6 cellular contexts compared by ENCODE assay signal in genomic region chr12:130258863-130259262, GRCh38.
"Had no signal": no experiment of that assay in that cellular context is flagged by ENCODE, and none has a peak within 500 bp of the region (broad histone marks: within the 10 kb centered on the region; RNA-seq: fewer than 3 reads in every experiment).

No MANE protein-coding gene starts in this region.

- H3K4me3 ChIP-seq: K562 had no signal

- DNase-seq: IMR-90, KBM-7, KG1 had no signal

- ATAC-seq: HepG2, K562 had no signal

- H3K27ac ChIP-seq: HL-60 had no signal
